In the genomic region with DNA sequence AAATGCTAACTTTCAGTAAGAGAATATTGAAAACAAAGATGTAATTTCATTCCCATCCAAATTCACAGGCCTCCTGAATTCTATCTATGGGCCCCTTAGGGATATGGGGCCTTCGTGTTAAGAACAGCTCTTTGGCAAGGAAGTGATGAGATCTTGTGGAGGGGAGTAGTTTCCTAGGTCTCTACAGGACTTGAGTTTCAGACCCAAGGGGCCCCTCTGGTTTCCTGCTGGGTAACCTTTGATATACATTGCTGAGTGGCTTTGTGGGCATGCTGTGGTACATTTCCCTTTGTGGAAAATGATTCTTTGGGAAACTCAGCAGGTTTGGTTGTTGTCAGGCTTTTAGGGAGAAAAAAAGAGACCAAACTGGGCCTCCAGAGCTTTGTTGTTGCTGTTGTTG, we compare ENCODE assay signal across 12 cellular contexts. TPM values are rescaled to one million over a fixed set of nuclear protein-coding genes. Genes with fewer than 3 reads are reported as not detected.
DNase-seq lines count a peak whose midpoint lies in the region; ATAC-seq and TF ChIP-seq lines count a peak whose summit lies in the region.
"Had no signal": no experiment of that assay in that cellular context is flagged by ENCODE, and none has a peak within 500 bp of the region (broad histone marks: within the 10 kb centered on the region; RNA-seq: fewer than 3 reads in every experiment).

No MANE protein-coding gene starts in this region.

- H3K4me3 Mint-ChIP-seq in stimulated activated naive CD8-positive, alpha-beta T cell treated with anti-CD3 and anti-CD28 coated beads, Interleukin-15, amount 100 ng/mL, for 72 hours: peak overlapping the region; percentile 97 to 99

- peak overlapping the region; percentile 91 to 92 for H3K27ac Mint-ChIP-seq in stimulated activated naive CD8-positive, alpha-beta T cell treated with anti-CD3 and anti-CD28 coated beads, Interleukin-15, amount 100 ng/mL, for 72 hours

- intact Hi-C loops in left ventricle myocardium inferior (cut with micrococcal nuclease): no loop called here
- intact Hi-C loops in right cardiac atrium (cut with DNase I): no loop called here

- H3K4me3 ChIP-seq in left ventricle myocardium inferior (no peak overlapping the region), right cardiac atrium (ENCODE audit: low read length) (no peak overlapping the region), cardiac fibroblast (replicated peaks in 1 of 2; ENCODE audit: low read depth in 2 of 2, low read length in 2 of 2) (no peak overlapping the region), foreskin fibroblast (ENCODE audit: low read depth in 1 of 2, low read length in 2 of 2) (no peak overlapping the region)

- no peaks in the 10 kb centered on the region for H3K27me3 Mint-ChIP-seq in stimulated activated naive CD8-positive, alpha-beta T cell treated with anti-CD3 and anti-CD28 coated beads, Interleukin-15, amount 100 ng/mL, for 72 hours

- H3K27ac ChIP-seq in left ventricle myocardium inferior (replicated peaks): peak overlapping the region; percentile 20
- no peak overlapping the region for H3K27ac ChIP-seq in right cardiac atrium (ENCODE audit: low read length)

- H3K4me1 Mint-ChIP-seq in stimulated activated naive CD8-positive, alpha-beta T cell treated with anti-CD3 and anti-CD28 coated beads, Interleukin-15, amount 100 ng/mL, for 72 hours: peaks cover 94% of the 10 kb centered on the region

- H3K27me3 ChIP-seq in left ventricle myocardium inferior (ENCODE audit: low read depth) (peaks cover 20% of the 10 kb centered on the region), right cardiac atrium (ENCODE audit: control insufficient read depth, insufficient read depth) (no peaks in the 10 kb centered on the region)

- no peaks in the 10 kb centered on the region for H3K9me3 Mint-ChIP-seq in stimulated activated naive CD8-positive, alpha-beta T cell treated with anti-CD3 and anti-CD28 coated beads, Interleukin-15, amount 100 ng/mL, for 72 hours

- WGBS in right cardiac atrium: 26% methylated on average over 1 of the region's 1 CpG

- DNase-seq in left ventricle myocardium inferior: no peak
- DNase-seq in right cardiac atrium: no peak
- DNase-seq in SKM-1 (lab: John Stamatoyannopoulos, UW; ENCODE audit: unreplicated experiment): peak; percentile 52
- DNase-seq in cardiac fibroblast (ENCODE audit: low read depth in 2 of 2): peak; percentile 17 to 65
- DNase-seq in stimulated activated naive CD8-positive, alpha-beta T cell treated with anti-CD3 and anti-CD28 coated beads, Interleukin-15, amount 100 ng/mL, for 72 hours: peak; percentile 24 to 35
- DNase-seq in foreskin fibroblast: no peak
- no peak for DNase-seq in stimulated activated CD4-positive, alpha-beta T cell treated with anti-CD3 and anti-CD28 coated beads, Interleukin-4, amount 100 ng/mL, for 4 hours
- DNase-seq in activated effector memory CD4-positive, alpha-beta T cell treated with Interleukin-2 at 50 U/mL for 16 hours: no peak
- DNase-seq: activated CD4-positive, CD25-positive, alpha-beta regulatory T cell; AML-193; NCI-H146 had no signal

- H3K36me3 ChIP-seq in left ventricle myocardium inferior: no peaks in the 10 kb centered on the region

- no peak for ATAC-seq in right cardiac atrium
- peak; percentile 57 for ATAC-seq in stimulated activated naive CD8-positive, alpha-beta T cell treated with anti-CD3 and anti-CD28 coated beads, Interleukin-15, amount 100 ng/mL, for 72 hours
- ATAC-seq: Panc1 had no signal

- H3K9me3 ChIP-seq in left ventricle myocardium inferior (replicated peaks) (no peaks in the 10 kb centered on the region), right cardiac atrium (ENCODE audit: control insufficient read depth, low read length) (no peaks in the 10 kb centered on the region)

- peaks cover 85% of the 10 kb centered on the region for H3K4me1 ChIP-seq in left ventricle myocardium inferior
- H3K4me1 ChIP-seq in right cardiac atrium (ENCODE audit: control insufficient read depth, insufficient read depth, low read length): peaks cover 16% of the 10 kb centered on the region

- TF ChIP-seq CTCF in left ventricle myocardium inferior (IDR thresholded peaks at IDR 0.05; ENCODE audit: borderline replicate concordance): no peak
- no peak for TF ChIP-seq CTCF in cardiac fibroblast (IDR thresholded peaks at IDR 0.05; ENCODE audit: low read depth, low read length)
- no peak for TF ChIP-seq CTCF in foreskin fibroblast (IDR thresholded peaks at IDR 0.05; ENCODE audit: low read depth, low read length)

RNA-seq across cellular contexts. Expression of gene STIM1, which starts 6.2 kb away (rescaled TPM):
- total RNA-seq in left ventricle myocardium inferior (32.0 TPM), right cardiac atrium (10 to 100 TPM; 14.4 to 19.3 (median 16.6) TPM)
- 10.8 TPM for polyA plus RNA-seq in right cardiac atrium

RNA-seq across cellular contexts. Expression of gene RHOG, which starts 20.9 kb away (rescaled TPM):
- total RNA-seq in left ventricle myocardium inferior: 23.1 TPM
- total RNA-seq in right cardiac atrium: 10 to 100 TPM; 18.7 to 26.0 (median 25.6) TPM
- polyA plus RNA-seq in right cardiac atrium: 23.7 TPM

RNA-seq across cellular contexts. Expression of gene PGAP2, which starts 53.3 kb away (rescaled TPM):
- total RNA-seq in left ventricle myocardium inferior (27.8 TPM), right cardiac atrium (10 to 100 TPM; 12.4 to 19.5 (median 15.2) TPM)
- polyA plus RNA-seq in right cardiac atrium: 13.9 TPM

Comparison
In these comparisons a context has a peak if more than half of its experiments do, and no peak if none do; other contexts are left out.
1. DNase-seq: peak in SKM-1 (single experiment), cardiac fibroblast (2 of 2) and stimulated activated naive CD8-positive, alpha-beta T cell treated with anti-CD3 and anti-CD28 coated beads, Interleukin-15, amount 100 ng/mL, for 72 hours (2 of 2); none in left ventricle myocardium inferior (single experiment), right cardiac atrium (0 of 3), foreskin fibroblast (0 of 2), stimulated activated CD4-positive, alpha-beta T cell treated with anti-CD3 and anti-CD28 coated beads, Interleukin-4, amount 100 ng/mL, for 4 hours (0 of 2) and activated effector memory CD4-positive, alpha-beta T cell treated with Interleukin-2 at 50 U/mL for 16 hours (single experiment).